ENCODE assay signal across 8 cellular contexts in genomic region chr15:72271895-72272212, GRCh38. TPM values are rescaled to one million over a fixed set of nuclear protein-coding genes. Genes with fewer than 3 reads are reported as not detected.
DNase-seq lines count a peak whose midpoint lies in the region; ATAC-seq, FAIRE-seq and TF ChIP-seq lines count a peak whose summit lies in the region.

No MANE protein-coding gene starts in this region.

- H3K4me3 ChIP-seq in astrocyte of the cerebellum (ENCODE audit: low read depth, low read length) (peak overlapping the region; percentile 84), keratinocyte (ENCODE audit: control insufficient read depth in 2 of 3, extremely low read depth in 1 of 3, insufficient read depth in 2 of 3, low read depth in 1 of 3, low read length in 3 of 3) (peak overlapping the region; percentile 67 to 83 (median 72))

- H2AFZ ChIP-seq in keratinocyte (ENCODE audit: control insufficient read depth, low read length): peak overlapping the region; percentile 66

- H3K4me3 Mint-ChIP-seq in activated naive CD4-positive, alpha-beta T cell treated with anti-CD3 and anti-CD28 coated beads for 36 hours: peak overlapping the region; percentile 84
- peak overlapping the region; percentile 88 to 93 for H3K4me3 Mint-ChIP-seq in stimulated activated naive B cell treated with anti-CD40 and anti-IgM and Interleukin-4, amounts not matched to agents 10 μg/mL and 1 μg/mL and 100 μg/mL, for 72 hours

- H3K9me1 ChIP-seq in keratinocyte (ENCODE audit: control insufficient read depth, extremely low read depth, insufficient read depth, low read length): peaks cover 2% of the 10 kb centered on the region

- DNase-seq in activated naive CD4-positive, alpha-beta T cell treated with anti-CD3 and anti-CD28 coated beads for 36 hours: peak; percentile 22
- no peak for DNase-seq in activated naive CD4-positive, alpha-beta T cell (lab: John Stamatoyannopoulos, UW)
- DNase-seq in KBM-7 (peak; percentile 47), astrocyte of the cerebellum (ENCODE audit: low read depth) (no peak), keratinocyte (ENCODE audit: low read depth, low spot score) (no peak), GF-D8 (lab: John Stamatoyannopoulos, UW) (no peak)
- DNase-seq in stimulated activated naive B cell treated with anti-CD40 and anti-IgM and Interleukin-4, amounts not matched to agents 10 μg/mL and 1 μg/mL and 100 μg/mL, for 72 hours: no peak
- no peak for DNase-seq in activated CD4-positive, CD25-positive, alpha-beta regulatory T cell treated with anti-CD3 and anti-CD28 coated beads, Interleukin-2, amount 50 U/mL, for 72 hours

- peaks cover 15% of the 10 kb centered on the region for H3K79me2 ChIP-seq in keratinocyte (ENCODE audit: control insufficient read depth, insufficient read depth, low read length)

- H3K4me2 ChIP-seq in keratinocyte (ENCODE audit: control insufficient read depth, extremely low read depth, insufficient read depth, low read depth, low read length): peak overlapping the region; percentile 55

- H3K27me3 Mint-ChIP-seq in activated naive CD4-positive, alpha-beta T cell treated with anti-CD3 and anti-CD28 coated beads for 36 hours (ENCODE audit: low read depth): no peaks in the 10 kb centered on the region
- H3K27me3 Mint-ChIP-seq in stimulated activated naive B cell treated with anti-CD40 and anti-IgM and Interleukin-4, amounts not matched to agents 10 μg/mL and 1 μg/mL and 100 μg/mL, for 72 hours: no peaks in the 10 kb centered on the region

- peak overlapping the region; percentile 77 for H3K27ac Mint-ChIP-seq in activated naive CD4-positive, alpha-beta T cell treated with anti-CD3 and anti-CD28 coated beads for 36 hours
- peak overlapping the region; percentile 93 for H3K27ac Mint-ChIP-seq in stimulated activated naive B cell treated with anti-CD40 and anti-IgM and Interleukin-4, amounts not matched to agents 10 μg/mL and 1 μg/mL and 100 μg/mL, for 72 hours

- FAIRE-seq in keratinocyte (lab: Jason Lieb, UNC): no peak

- peak overlapping the region; percentile 51 for H3K27ac ChIP-seq in keratinocyte (ENCODE audit: control insufficient read depth, insufficient read depth, low read length)

- ATAC-seq in stimulated activated naive B cell treated with anti-CD40 and anti-IgM and Interleukin-4, amounts not matched to agents 10 μg/mL and 1 μg/mL and 100 μg/mL, for 72 hours (replicated peaks): peak; percentile 10 to 18

- peaks cover 14% of the 10 kb centered on the region for H3K36me3 Mint-ChIP-seq in activated naive CD4-positive, alpha-beta T cell treated with anti-CD3 and anti-CD28 coated beads for 36 hours (ENCODE audit: low read depth)
- peaks cover 12 to 20% of the 10 kb centered on the region in 2 donors for H3K36me3 Mint-ChIP-seq in stimulated activated naive B cell treated with anti-CD40 and anti-IgM and Interleukin-4, amounts not matched to agents 10 μg/mL and 1 μg/mL and 100 μg/mL, for 72 hours

- peaks cover 39% of the 10 kb centered on the region for H3K4me1 Mint-ChIP-seq in activated naive CD4-positive, alpha-beta T cell treated with anti-CD3 and anti-CD28 coated beads for 36 hours (ENCODE audit: low read depth)
- peaks cover 27 to 41% of the 10 kb centered on the region in 2 donors for H3K4me1 Mint-ChIP-seq in stimulated activated naive B cell treated with anti-CD40 and anti-IgM and Interleukin-4, amounts not matched to agents 10 μg/mL and 1 μg/mL and 100 μg/mL, for 72 hours

- CTCF ChIA-PET in activated naive CD4-positive, alpha-beta T cell treated with anti-CD3 and anti-CD28 coated beads for 36 hours (lab: Charles Lee): interaction anchor here (2.0 kb wide), 1 partner anchor 45 kb away, joined by 7 read pairs; no protein-coding TSS in a partner anchor

- H3K9ac ChIP-seq in keratinocyte (ENCODE audit: control insufficient read depth, extremely low read depth, insufficient read depth, low read length): peak overlapping the region; percentile 83

- dilution Hi-C loops in keratinocyte (cut with MboI; ENCODE audit: extremely low pct_ligation_motif_present, low sequenced_read_pairs): no loop called here

- no peaks in the 10 kb centered on the region for H3K9me3 Mint-ChIP-seq in activated naive CD4-positive, alpha-beta T cell treated with anti-CD3 and anti-CD28 coated beads for 36 hours
- no peaks in the 10 kb centered on the region for H3K9me3 Mint-ChIP-seq in stimulated activated naive B cell treated with anti-CD40 and anti-IgM and Interleukin-4, amounts not matched to agents 10 μg/mL and 1 μg/mL and 100 μg/mL, for 72 hours

- intact Hi-C loops in activated naive CD4-positive, alpha-beta T cell treated with anti-CD3 and anti-CD28 coated beads for 36 hours (cut with micrococcal nuclease): loop anchor here (1.0 to 5.0 kb wide), 5 partner anchors 8 to 203 kb away; partner anchors contain the start of genes ARIH1, GRAMD2A, MYO9A and PKM

- no peaks in the 10 kb centered on the region for H4K20me1 ChIP-seq in keratinocyte (ENCODE audit: control insufficient read depth, extremely low read depth, insufficient read depth, low read length)

- H3K36me3 ChIP-seq in keratinocyte (ENCODE audit: control insufficient read depth in 2 of 2, extremely low read depth in 1 of 2, insufficient read depth in 2 of 2, low read length in 2 of 2): peaks cover 5 to 24% of the 10 kb centered on the region in 2 experiments

- peaks cover 12% of the 10 kb centered on the region for H3K4me1 ChIP-seq in keratinocyte (ENCODE audit: control insufficient read depth, extremely low read depth, insufficient read depth, low read length)

- in situ Hi-C loops in KBM-7 (cut with MboI; ENCODE audit: low pct_unique_long_range_greater_than_20kb, low sequenced_read_pairs) (no loop called here), astrocyte of the cerebellum (cut with HindIII; ENCODE audit: low sequenced_read_pairs) (loop anchor here (5.0 to 10.0 kb wide), 2 partner anchors 80 to 223 kb away; no protein-coding TSS in a partner anchor)

- TF ChIP-seq CTCF in astrocyte of the cerebellum (IDR thresholded peaks at IDR 0.05; ENCODE audit: low read depth, low read length, missing control alignments) (no peak), keratinocyte (optimal IDR thresholded peaks at IDR 0.05 in 1 of 3, IDR thresholded peaks at IDR 0.05 in 1 of 3, conservative IDR thresholded peaks at IDR 0.05 in 1 of 3; ENCODE audit: extremely low read depth in 1 of 3, insufficient read depth in 2 of 3, low read length in 3 of 3) (no peak)

- no peaks in the 10 kb centered on the region for H3K9me3 ChIP-seq in keratinocyte (ENCODE audit: control insufficient read depth, low read depth, low read length)

- H3K27me3 ChIP-seq in keratinocyte (ENCODE audit: control insufficient read depth, extremely low read depth, insufficient read depth, low read length): no peaks in the 10 kb centered on the region

RNA-seq across cellular contexts. Expression of gene PARP6, which starts 0.5 kb away (rescaled TPM):
- 10 to 100 TPM; 38.8 to 44.7 TPM for total RNA-seq in activated naive CD4-positive, alpha-beta T cell treated with anti-CD3 and anti-CD28 coated beads for 36 hours
- 36.8 to 55.4 TPM (median 51.0 TPM) in 3 replicates for polyA plus RNA-seq in keratinocyte
- 19.4 TPM for polyA plus RNA-seq in keratinocyte (2011; ENCODE audit: low read depth)
- polyA plus RNA-seq in keratinocyte (2011; cell fraction: cytosol; rRNA removed): 36.0 and 39.2 TPM in 2 replicates
- 150 and 170 TPM in 2 replicates for polyA plus RNA-seq in keratinocyte (2011; cell fraction: nucleus; rRNA removed)
- polyA plus RNA-seq in keratinocyte (2012; ENCODE audit: low replicate concordance): 24.1 and 47.9 TPM in 2 replicates
- polyA minus RNA-seq in keratinocyte: 39.9 to 51.6 TPM (median 42.5 TPM) in 3 replicates
- 15.7 TPM for polyA minus RNA-seq in keratinocyte (2011; cell fraction: cytosol; rRNA and poly(A)+ RNA removed)
- 16.6 and 29.8 TPM in 2 replicates for polyA minus RNA-seq in keratinocyte (2011; cell fraction: nucleus; rRNA and poly(A)+ RNA removed)

RNA-seq across cellular contexts. Expression of gene PKM, which starts 40.9 kb away (rescaled TPM):
- 1,000 to 10,000 TPM; 1,794 to 1,797 TPM for total RNA-seq in activated naive CD4-positive, alpha-beta T cell treated with anti-CD3 and anti-CD28 coated beads for 36 hours
- polyA plus RNA-seq in keratinocyte: 3,138 to 3,414 TPM (median 3,352 TPM) in 3 replicates
- polyA plus RNA-seq in keratinocyte (2011; ENCODE audit: low read depth): 1,668 TPM
- polyA plus RNA-seq in keratinocyte (2011; cell fraction: cytosol; rRNA removed): 2,535 and 3,357 TPM in 2 replicates
- polyA plus RNA-seq in keratinocyte (2011; cell fraction: nucleus; rRNA removed): 3,051 and 3,212 TPM in 2 replicates
- 1,288 and 3,147 TPM in 2 replicates for polyA plus RNA-seq in keratinocyte (2012; ENCODE audit: low replicate concordance)
- polyA minus RNA-seq in keratinocyte: 3,399 to 4,327 TPM (median 3,658 TPM) in 3 replicates
- 3,179 TPM for polyA minus RNA-seq in keratinocyte (2011; cell fraction: cytosol; rRNA and poly(A)+ RNA removed)
- polyA minus RNA-seq in keratinocyte (2011; cell fraction: nucleus; rRNA and poly(A)+ RNA removed): 1,903 and 2,240 TPM in 2 replicates

RNA-seq across cellular contexts. Expression of gene CELF6, which starts 48.1 kb away (rescaled TPM):
- total RNA-seq in activated naive CD4-positive, alpha-beta T cell treated with anti-CD3 and anti-CD28 coated beads for 36 hours: under 1 TPM in 1 of 2 experiments, not detected in 1; 0.22 TPM
- polyA plus RNA-seq in keratinocyte: 0.04 to 0.12 TPM in 2 of 3 replicates, not detected in the other
- 0.47 TPM for polyA plus RNA-seq in keratinocyte (2011; ENCODE audit: low read depth)
- 0.04 TPM in 1 of 2 replicates, not detected in the other for polyA plus RNA-seq in keratinocyte (2011; cell fraction: cytosol; rRNA removed)
- 0.79 and 0.81 TPM in 2 replicates for polyA plus RNA-seq in keratinocyte (2011; cell fraction: nucleus; rRNA removed)
- polyA plus RNA-seq in keratinocyte (2012; ENCODE audit: low replicate concordance): 0.42 TPM in 1 of 2 replicates, not detected in the other
- 0.06 to 0.20 TPM (median 0.16 TPM) in 3 replicates for polyA minus RNA-seq in keratinocyte
- not detected for polyA minus RNA-seq in keratinocyte (2011; cell fraction: cytosol; rRNA and poly(A)+ RNA removed)
- not detected in 2 replicates for polyA minus RNA-seq in keratinocyte (2011; cell fraction: nucleus; rRNA and poly(A)+ RNA removed)

Comparison
In these comparisons a context has a peak if more than half of its experiments do, and no peak if none do; other contexts are left out.
1. DNase-seq: peak in activated naive CD4-positive, alpha-beta T cell treated with anti-CD3 and anti-CD28 coated beads for 36 hours (single experiment) and KBM-7 (single experiment); none in activated naive CD4-positive, alpha-beta T cell (0 of 4), astrocyte of the cerebellum (single experiment), keratinocyte (single experiment), stimulated activated naive B cell treated with anti-CD40 and anti-IgM and Interleukin-4, amounts not matched to agents 10 μg/mL and 1 μg/mL and 100 μg/mL, for 72 hours (single experiment), GF-D8 (single experiment) and activated CD4-positive, CD25-positive, alpha-beta regulatory T cell treated with anti-CD3 and anti-CD28 coated beads, Interleukin-2, amount 50 U/mL, for 72 hours (single experiment).